ENCODE assay signal across 16 cellular contexts in genomic region chr7:33702511-33703054, GRCh38.
DNase-seq lines count a peak whose midpoint lies in the region; ATAC-seq and TF ChIP-seq lines count a peak whose summit lies in the region.
"Had no signal": no experiment of that assay in that cellular context is flagged by ENCODE, and none has a peak within 500 bp of the region (broad histone marks: within the 10 kb centered on the region; RNA-seq: fewer than 3 reads in every experiment).

No MANE protein-coding gene starts in this region.

- intact Hi-C loops in ascending aorta (cut with DNase I) (no loop called here), mucosa of descending colon (cut with DNase I, micrococcal nuclease) (no loop called here)

- H3K27me3 Mint-ChIP-seq in central memory CD8-positive, alpha-beta T cell = no peaks in the 10 kb centered on the region
- peaks cover 2 to 5% (median 3%) of the 10 kb centered on the region in 3 donors for H3K27me3 Mint-ChIP-seq in immature natural killer cell (ENCODE audit: low read depth in 3 of 3)
- H3K27me3 Mint-ChIP-seq in natural killer cell treated with Interleukin-12 subunit alpha and Interleukin-12 subunit beta and Interleukin-15 and Interleukin-18, amount 100 ng/mL, for 72 hours = no peaks in the 10 kb centered on the region

- no peak overlapping the region; the same call in 1 of the 2 replicates for H3K4me2 ChIP-seq in KMS-11
- H3K4me2 ChIP-seq: BLaER1 treated with 17β-estradiol and CSF1 and Interleukin-3, amounts not matched to agents 10 nM and 100 nM; GM23338 had no signal

- peaks cover 3% of the 10 kb centered on the region for H3K36me3 Mint-ChIP-seq in central memory CD8-positive, alpha-beta T cell (ENCODE audit: insufficient read depth)
- H3K36me3 Mint-ChIP-seq in immature natural killer cell = peaks cover 13 to 16% (median 16%) of the 10 kb centered on the region in 3 donors
- H3K36me3 Mint-ChIP-seq in natural killer cell treated with Interleukin-12 subunit alpha and Interleukin-12 subunit beta and Interleukin-15 and Interleukin-18, amount 100 ng/mL, for 72 hours = peaks cover 45% of the 10 kb centered on the region

- H3K27ac Mint-ChIP-seq in central memory CD8-positive, alpha-beta T cell (ENCODE audit: low read depth) = peak overlapping the region; percentile 72
- peak overlapping the region; percentile 93 to 99 (median 96) for H3K27ac Mint-ChIP-seq in immature natural killer cell
- H3K27ac Mint-ChIP-seq in natural killer cell treated with Interleukin-12 subunit alpha and Interleukin-12 subunit beta and Interleukin-15 and Interleukin-18, amount 100 ng/mL, for 72 hours = peak overlapping the region; percentile 5 to 70
- H3K27ac Mint-ChIP-seq: B cell; CD8-positive, alpha-beta T cell; GM23338 had no signal

- H3K27ac ChIP-seq in KMS-11 (peak overlapping the region; percentile 2; the same call in 1 of the 2 replicates), ascending aorta (no peak overlapping the region), SJCRH30 (no peak overlapping the region)
- H3K27ac ChIP-seq: BLaER1 treated with 17β-estradiol and CSF1 and Interleukin-3, amounts not matched to agents 10 nM and 100 nM had no signal

- H3K79me2 ChIP-seq in KMS-11 (ENCODE audit: insufficient read depth, low read depth) = no peaks in the 10 kb centered on the region

- H3K4me1 ChIP-seq in KMS-11 (ENCODE audit: low read depth, poor library complexity, severe bottlenecking) = peaks cover 10% of the 10 kb centered on the region
- H3K4me1 ChIP-seq in ascending aorta = no peaks in the 10 kb centered on the region
- H3K4me1 ChIP-seq in SJCRH30 = peaks cover 3% of the 10 kb centered on the region; the same call in 1 of the 2 replicates
- H3K4me1 ChIP-seq in mucosa of descending colon (ENCODE audit: low read depth) = peaks cover 17% of the 10 kb centered on the region
- H3K4me1 ChIP-seq: BLaER1 treated with 17β-estradiol and CSF1 and Interleukin-3, amounts not matched to agents 10 nM and 100 nM had no signal

- no peak for DNase-seq in central memory CD8-positive, alpha-beta T cell (ENCODE audit: low spot score in 2 of 2)
- DNase-seq in immature natural killer cell (peak; percentile 24 to 46 (median 39)), ascending aorta (ENCODE audit: low spot score in 2 of 2) (no peak), SJCRH30 (no peak), mucosa of descending colon (no peak)
- no peak for DNase-seq in natural killer cell treated with Interleukin-12 subunit alpha and Interleukin-12 subunit beta and Interleukin-15 and Interleukin-18, amount 100 ng/mL, for 72 hours (ENCODE audit: low spot score)
- DNase-seq: Calu3; CD8-positive, alpha-beta T cell; DMS79 treated with DMSO at 0.1 percent for 48 hours; GF-D8; HCEC 1CT had no signal

- H3K4me3 ChIP-seq in KMS-11 (IDR thresholded peaks at IDR 0.05; ENCODE audit: insufficient read depth, low read depth, low read length) = no peak overlapping the region
- H3K4me3 ChIP-seq in ascending aorta = no peak overlapping the region
- no peak overlapping the region for H3K4me3 ChIP-seq in SJCRH30
- H3K4me3 ChIP-seq in mucosa of descending colon = no peak overlapping the region
- H3K4me3 ChIP-seq: BLaER1 treated with 17β-estradiol and CSF1 and Interleukin-3, amounts not matched to agents 10 nM and 100 nM; GM23338 had no signal

- no peaks in the 10 kb centered on the region for H3K36me3 ChIP-seq in KMS-11 (ENCODE audit: insufficient read depth)
- peaks cover 0 to 4% of the 10 kb centered on the region in 2 donors for H3K36me3 ChIP-seq in ascending aorta
- H3K36me3 ChIP-seq in SJCRH30 = no peaks in the 10 kb centered on the region
- H3K36me3 ChIP-seq in mucosa of descending colon (ENCODE audit: low read depth) = no peaks in the 10 kb centered on the region

- peaks cover 31% of the 10 kb centered on the region for H3K9me3 Mint-ChIP-seq in central memory CD8-positive, alpha-beta T cell
- H3K9me3 Mint-ChIP-seq in immature natural killer cell = peaks cover 0 to 37% (median 12%) of the 10 kb centered on the region in 6 donors
- peaks cover 23% of the 10 kb centered on the region for H3K9me3 Mint-ChIP-seq in natural killer cell treated with Interleukin-12 subunit alpha and Interleukin-12 subunit beta and Interleukin-15 and Interleukin-18, amount 100 ng/mL, for 72 hours

- H3K4me1 Mint-ChIP-seq in central memory CD8-positive, alpha-beta T cell = peaks cover 28% of the 10 kb centered on the region
- H3K4me1 Mint-ChIP-seq in immature natural killer cell = peaks cover 84 to 86% of the 10 kb centered on the region in 2 donors
- H3K4me1 Mint-ChIP-seq in natural killer cell treated with Interleukin-12 subunit alpha and Interleukin-12 subunit beta and Interleukin-15 and Interleukin-18, amount 100 ng/mL, for 72 hours (ENCODE audit: low read depth in 2 of 2) = peaks cover 67 to 78% of the 10 kb centered on the region in 2 donors
- H3K4me1 Mint-ChIP-seq: B cell had no signal

- TF ChIP-seq CTCF in KMS-11 (conservative IDR thresholded peaks at IDR 0.05; ENCODE audit: low read depth, low read length) = no peak
- TF ChIP-seq CTCF in ascending aorta (IDR thresholded peaks at IDR 0.05) = no peak
- no peak for TF ChIP-seq CTCF in mucosa of descending colon (IDR thresholded peaks at IDR 0.05)

- ATAC-seq in central memory CD8-positive, alpha-beta T cell (replicated peaks; ENCODE audit: extremely low read depth, poor library complexity, severe bottlenecking) = no peak
- no peak for ATAC-seq in natural killer cell treated with Interleukin-12 subunit alpha and Interleukin-12 subunit beta and Interleukin-15 and Interleukin-18, amount 100 ng/mL, for 72 hours
- ATAC-seq in GM21786 (IDR thresholded peaks at IDR 0.05; ENCODE audit: unreplicated experiment) (no peak), mucosa of descending colon (no peak)
- ATAC-seq: CD8-positive, alpha-beta T cell; GM23338 had no signal

- H3K27me3 ChIP-seq in KMS-11 (ENCODE audit: insufficient read depth, low read depth) (no peaks in the 10 kb centered on the region), ascending aorta (no peaks in the 10 kb centered on the region), SJCRH30 (no peaks in the 10 kb centered on the region)
- H3K27me3 ChIP-seq: BLaER1 treated with 17β-estradiol and CSF1 and Interleukin-3, amounts not matched to agents 10 nM and 100 nM had no signal

- H2AFZ ChIP-seq in KMS-11 (ENCODE audit: low read depth) = no peak overlapping the region
- H2AFZ ChIP-seq: GM23338 had no signal

- H3K9me3 ChIP-seq in ascending aorta (peaks cover 0 to 11% of the 10 kb centered on the region in 2 donors), SJCRH30 (replicated peaks) (0 out of 2 replicates have a peak, but pooled peaks cover 3% of the 10 kb centered on the region), mucosa of descending colon (peaks cover 19% of the 10 kb centered on the region)

- no peak overlapping the region for H3K9ac ChIP-seq in KMS-11
- H3K9ac ChIP-seq: BLaER1 treated with 17β-estradiol and CSF1 and Interleukin-3, amounts not matched to agents 10 nM and 100 nM had no signal

- peak overlapping the region; percentile 18 for H3K4me3 Mint-ChIP-seq in central memory CD8-positive, alpha-beta T cell
- H3K4me3 Mint-ChIP-seq in immature natural killer cell = peak overlapping the region; percentile 67 to 87 (median 82)
- peak overlapping the region; percentile 16 for H3K4me3 Mint-ChIP-seq in natural killer cell treated with Interleukin-12 subunit alpha and Interleukin-12 subunit beta and Interleukin-15 and Interleukin-18, amount 100 ng/mL, for 72 hours
- H3K4me3 Mint-ChIP-seq: B cell; CD8-positive, alpha-beta T cell; GM23338 had no signal

- H4K20me1 ChIP-seq in KMS-11 (ENCODE audit: insufficient read depth) = no peaks in the 10 kb centered on the region
- H4K20me1 ChIP-seq: BLaER1 treated with 17β-estradiol and CSF1 and Interleukin-3, amounts not matched to agents 10 nM and 100 nM had no signal

Comparison
In these comparisons a context has a peak if more than half of its experiments do, and no peak if none do; other contexts are left out.
1. DNase-seq: peak in immature natural killer cell (3 of 3); none in central memory CD8-positive, alpha-beta T cell (0 of 2), natural killer cell treated with Interleukin-12 subunit alpha and Interleukin-12 subunit beta and Interleukin-15 and Interleukin-18, amount 100 ng/mL, for 72 hours (single experiment), ascending aorta (0 of 2), SJCRH30 (0 of 2) and mucosa of descending colon (0 of 3).
2. H3K27ac Mint-ChIP-seq: peak in every context shown above with its lines; median percentile 96 in immature natural killer cell; 72 in central memory CD8-positive, alpha-beta T cell; 38 in natural killer cell treated with Interleukin-12 subunit alpha and Interleukin-12 subunit beta and Interleukin-15 and Interleukin-18, amount 100 ng/mL, for 72 hours.
3. H3K4me3 Mint-ChIP-seq: peak in every context shown above with its lines; median percentile 82 in immature natural killer cell; 18 in central memory CD8-positive, alpha-beta T cell; 16 in natural killer cell treated with Interleukin-12 subunit alpha and Interleukin-12 subunit beta and Interleukin-15 and Interleukin-18, amount 100 ng/mL, for 72 hours.